1 cellular context compared by ENCODE assay signal in the genomic region with DNA sequence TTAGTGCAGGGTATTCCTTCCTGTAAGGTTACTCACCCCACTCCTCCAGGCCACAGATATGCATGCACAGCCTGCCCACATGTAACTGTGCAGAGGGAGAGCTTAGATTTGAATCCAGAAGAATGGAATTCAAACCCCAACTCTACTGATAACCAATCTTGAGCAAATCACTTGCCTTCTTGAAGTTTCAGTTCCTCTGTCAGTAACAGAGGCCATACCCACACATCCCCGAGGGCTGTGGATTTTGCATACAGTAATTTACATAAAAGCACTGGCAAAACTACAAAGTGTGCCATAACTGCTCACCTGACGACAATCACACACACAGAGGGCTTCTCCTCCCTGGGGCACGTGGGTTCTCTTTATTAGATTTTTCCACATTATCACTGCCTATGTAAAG.
TF ChIP-seq lines count a peak whose summit lies in the region.

No MANE protein-coding gene starts in this region.

TF ChIP-seq in GM12878, 131 proteins besides CTCF, POLR2A, EP300 and RAD21 (continued from another document and continues in another):
- TF ChIP-seq, protein P1, sequence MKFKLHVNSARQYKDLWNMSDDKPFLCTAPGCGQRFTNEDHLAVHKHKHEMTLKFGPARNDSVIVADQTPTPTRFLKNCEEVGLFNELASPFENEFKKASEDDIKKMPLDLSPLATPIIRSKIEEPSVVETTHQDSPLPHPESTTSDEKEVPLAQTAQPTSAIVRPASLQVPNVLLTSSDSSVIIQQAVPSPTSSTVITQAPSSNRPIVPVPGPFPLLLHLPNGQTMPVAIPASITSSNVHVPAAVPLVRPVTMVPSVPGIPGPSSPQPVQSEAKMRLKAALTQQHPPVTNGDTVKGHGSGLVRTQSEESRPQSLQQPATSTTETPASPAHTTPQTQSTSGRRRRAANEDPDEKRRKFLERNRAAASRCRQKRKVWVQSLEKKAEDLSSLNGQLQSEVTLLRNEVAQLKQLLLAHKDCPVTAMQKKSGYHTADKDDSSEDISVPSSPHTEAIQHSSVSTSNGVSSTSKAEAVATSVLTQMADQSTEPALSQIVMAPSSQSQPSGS (IDR thresholded peaks at IDR 0.05; ENCODE audit: low read length): peak; percentile 51; the same call in 1 of the 2 replicates
- TF ChIP-seq ZNF217 (IDR thresholded peaks at IDR 0.05) (peak; percentile 55; the same call in 1 of the 2 replicates), IRF4 (IDR thresholded peaks at IDR 0.05; ENCODE audit: low read depth, low read length) (peak; percentile 96), BCL11A (IDR thresholded peaks at IDR 0.05; ENCODE audit: low read depth, low read length) (peak; percentile 52; the same call in 1 of the 2 replicates), NBN (IDR thresholded peaks at IDR 0.05) (0 out of 2 replicates have a peak, but pooled peaks have one; percentile 40), SREBF1 (IDR thresholded peaks at IDR 0.05; ENCODE audit: low read length) (peak; percentile 49; the same call in 1 of the 2 replicates), SIX5 (IDR thresholded peaks at IDR 0.05; ENCODE audit: low read depth, low read length, severe bottlenecking) (no peak), RAD51 (IDR thresholded peaks at IDR 0.05) (peak; percentile 84), MYC (IDR thresholded peaks at IDR 0.05; ENCODE audit: insufficient read depth, insufficient read length, insufficient replicate concordance, low read length, severe bottlenecking) (no peak), BHLHE40 (IDR thresholded peaks at IDR 0.05; ENCODE audit: borderline replicate concordance in 1 of 2, low read depth in 2 of 2, low read length in 1 of 2) (peak; percentile 95 to 97), MYB (IDR thresholded peaks at IDR 0.05; ENCODE audit: borderline replicate concordance, low read depth, low read length) (no peak), BRCA1 (IDR thresholded peaks at IDR 0.05; ENCODE audit: low read depth, low read length) (no peak), YY1 (IDR thresholded peaks at IDR 0.05; ENCODE audit: low read depth, low read length) (0 out of 2 replicates have a peak, but pooled peaks have one; percentile 15), HDAC2 (IDR thresholded peaks at IDR 0.05) (no peak), EED (IDR thresholded peaks at IDR 0.05; ENCODE audit: low read depth) (peak; percentile 68), SMAD5 (IDR thresholded peaks at IDR 0.05; ENCODE audit: low read depth) (no peak), ATF7 (IDR thresholded peaks at IDR 0.05; ENCODE audit: low read depth) (0 out of 2 replicates have a peak, but pooled peaks have one; percentile 44), JUNB (IDR thresholded peaks at IDR 0.05) (no peak), DPF2 (IDR thresholded peaks at IDR 0.05) (peak; percentile 70; the same call in 1 of the 2 replicates), POU2F2 (IDR thresholded peaks at IDR 0.05; ENCODE audit: borderline replicate concordance, low read depth, low read length) (peak; percentile 98), MEF2B (IDR thresholded peaks at IDR 0.05; ENCODE audit: partially characterized antibody, poor library complexity, severe bottlenecking) (peak; percentile 74), RUNX3 (IDR thresholded peaks at IDR 0.05; ENCODE audit: low read length) (peak; percentile 74), TBL1XR1 (IDR thresholded peaks at IDR 0.05; ENCODE audit: low read depth, low read length) (peak; percentile 68; the same call in 1 of the 2 replicates), IKZF1 (conservative IDR thresholded peaks at IDR 0.05) (peak; percentile 81)
- TF ChIP-seq, protein P2, sequence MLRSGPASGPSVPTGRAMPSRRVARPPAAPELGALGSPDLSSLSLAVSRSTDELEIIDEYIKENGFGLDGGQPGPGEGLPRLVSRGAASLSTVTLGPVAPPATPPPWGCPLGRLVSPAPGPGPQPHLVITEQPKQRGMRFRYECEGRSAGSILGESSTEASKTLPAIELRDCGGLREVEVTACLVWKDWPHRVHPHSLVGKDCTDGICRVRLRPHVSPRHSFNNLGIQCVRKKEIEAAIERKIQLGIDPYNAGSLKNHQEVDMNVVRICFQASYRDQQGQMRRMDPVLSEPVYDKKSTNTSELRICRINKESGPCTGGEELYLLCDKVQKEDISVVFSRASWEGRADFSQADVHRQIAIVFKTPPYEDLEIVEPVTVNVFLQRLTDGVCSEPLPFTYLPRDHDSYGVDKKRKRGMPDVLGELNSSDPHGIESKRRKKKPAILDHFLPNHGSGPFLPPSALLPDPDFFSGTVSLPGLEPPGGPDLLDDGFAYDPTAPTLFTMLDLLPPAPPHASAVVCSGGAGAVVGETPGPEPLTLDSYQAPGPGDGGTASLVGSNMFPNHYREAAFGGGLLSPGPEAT (IDR thresholded peaks at IDR 0.05; ENCODE audit: low read depth): peak; percentile 78
- TF ChIP-seq, protein P3, sequence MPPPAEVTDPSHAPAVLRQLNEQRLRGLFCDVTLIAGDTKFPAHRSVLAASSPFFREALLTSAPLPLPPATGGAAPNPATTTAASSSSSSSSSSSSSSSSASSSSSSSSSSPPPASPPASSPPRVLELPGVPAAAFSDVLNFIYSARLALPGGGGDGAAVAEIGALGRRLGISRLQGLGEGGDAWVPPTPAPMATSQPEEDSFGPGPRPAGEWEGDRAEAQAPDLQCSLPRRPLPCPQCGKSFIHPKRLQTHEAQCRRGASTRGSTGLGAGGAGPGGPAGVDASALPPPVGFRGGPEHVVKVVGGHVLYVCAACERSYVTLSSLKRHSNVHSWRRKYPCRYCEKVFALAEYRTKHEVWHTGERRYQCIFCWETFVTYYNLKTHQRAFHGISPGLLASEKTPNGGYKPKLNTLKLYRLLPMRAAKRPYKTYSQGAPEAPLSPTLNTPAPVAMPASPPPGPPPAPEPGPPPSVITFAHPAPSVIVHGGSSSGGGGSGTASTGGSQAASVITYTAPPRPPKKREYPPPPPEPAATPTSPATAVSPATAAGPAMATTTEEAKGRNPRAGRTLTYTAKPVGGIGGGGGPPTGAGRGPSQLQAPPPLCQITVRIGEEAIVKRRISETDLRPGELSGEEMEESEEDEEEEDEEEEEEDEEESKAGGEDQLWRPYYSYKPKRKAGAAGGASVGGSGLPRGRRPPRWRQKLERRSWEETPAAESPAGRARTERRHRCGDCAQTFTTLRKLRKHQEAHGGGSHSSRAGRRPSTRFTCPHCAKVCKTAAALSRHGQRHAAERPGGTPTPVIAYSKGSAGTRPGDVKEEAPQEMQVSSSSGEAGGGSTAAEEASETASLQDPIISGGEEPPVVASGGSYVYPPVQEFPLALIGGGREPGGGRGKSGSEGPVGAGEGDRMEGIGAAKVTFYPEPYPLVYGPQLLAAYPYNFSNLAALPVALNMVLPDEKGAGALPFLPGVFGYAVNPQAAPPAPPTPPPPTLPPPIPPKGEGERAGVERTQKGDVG (CRISPR knock-in tag; IDR thresholded peaks at IDR 0.05): no peak
- TF ChIP-seq, protein P4, sequence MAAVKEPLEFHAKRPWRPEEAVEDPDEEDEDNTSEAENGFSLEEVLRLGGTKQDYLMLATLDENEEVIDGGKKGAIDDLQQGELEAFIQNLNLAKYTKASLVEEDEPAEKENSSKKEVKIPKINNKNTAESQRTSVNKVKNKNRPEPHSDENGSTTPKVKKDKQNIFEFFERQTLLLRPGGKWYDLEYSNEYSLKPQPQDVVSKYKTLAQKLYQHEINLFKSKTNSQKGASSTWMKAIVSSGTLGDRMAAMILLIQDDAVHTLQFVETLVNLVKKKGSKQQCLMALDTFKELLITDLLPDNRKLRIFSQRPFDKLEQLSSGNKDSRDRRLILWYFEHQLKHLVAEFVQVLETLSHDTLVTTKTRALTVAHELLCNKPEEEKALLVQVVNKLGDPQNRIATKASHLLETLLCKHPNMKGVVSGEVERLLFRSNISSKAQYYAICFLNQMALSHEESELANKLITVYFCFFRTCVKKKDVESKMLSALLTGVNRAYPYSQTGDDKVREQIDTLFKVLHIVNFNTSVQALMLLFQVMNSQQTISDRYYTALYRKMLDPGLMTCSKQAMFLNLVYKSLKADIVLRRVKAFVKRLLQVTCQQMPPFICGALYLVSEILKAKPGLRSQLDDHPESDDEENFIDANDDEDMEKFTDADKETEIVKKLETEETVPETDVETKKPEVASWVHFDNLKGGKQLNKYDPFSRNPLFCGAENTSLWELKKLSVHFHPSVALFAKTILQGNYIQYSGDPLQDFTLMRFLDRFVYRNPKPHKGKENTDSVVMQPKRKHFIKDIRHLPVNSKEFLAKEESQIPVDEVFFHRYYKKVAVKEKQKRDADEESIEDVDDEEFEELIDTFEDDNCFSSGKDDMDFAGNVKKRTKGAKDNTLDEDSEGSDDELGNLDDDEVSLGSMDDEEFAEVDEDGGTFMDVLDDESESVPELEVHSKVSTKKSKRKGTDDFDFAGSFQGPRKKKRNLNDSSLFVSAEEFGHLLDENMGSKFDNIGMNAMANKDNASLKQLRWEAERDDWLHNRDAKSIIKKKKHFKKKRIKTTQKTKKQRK (IDR thresholded peaks at IDR 0.05; ENCODE audit: low read depth, low read length): no peak
- TF ChIP-seq, protein P5, sequence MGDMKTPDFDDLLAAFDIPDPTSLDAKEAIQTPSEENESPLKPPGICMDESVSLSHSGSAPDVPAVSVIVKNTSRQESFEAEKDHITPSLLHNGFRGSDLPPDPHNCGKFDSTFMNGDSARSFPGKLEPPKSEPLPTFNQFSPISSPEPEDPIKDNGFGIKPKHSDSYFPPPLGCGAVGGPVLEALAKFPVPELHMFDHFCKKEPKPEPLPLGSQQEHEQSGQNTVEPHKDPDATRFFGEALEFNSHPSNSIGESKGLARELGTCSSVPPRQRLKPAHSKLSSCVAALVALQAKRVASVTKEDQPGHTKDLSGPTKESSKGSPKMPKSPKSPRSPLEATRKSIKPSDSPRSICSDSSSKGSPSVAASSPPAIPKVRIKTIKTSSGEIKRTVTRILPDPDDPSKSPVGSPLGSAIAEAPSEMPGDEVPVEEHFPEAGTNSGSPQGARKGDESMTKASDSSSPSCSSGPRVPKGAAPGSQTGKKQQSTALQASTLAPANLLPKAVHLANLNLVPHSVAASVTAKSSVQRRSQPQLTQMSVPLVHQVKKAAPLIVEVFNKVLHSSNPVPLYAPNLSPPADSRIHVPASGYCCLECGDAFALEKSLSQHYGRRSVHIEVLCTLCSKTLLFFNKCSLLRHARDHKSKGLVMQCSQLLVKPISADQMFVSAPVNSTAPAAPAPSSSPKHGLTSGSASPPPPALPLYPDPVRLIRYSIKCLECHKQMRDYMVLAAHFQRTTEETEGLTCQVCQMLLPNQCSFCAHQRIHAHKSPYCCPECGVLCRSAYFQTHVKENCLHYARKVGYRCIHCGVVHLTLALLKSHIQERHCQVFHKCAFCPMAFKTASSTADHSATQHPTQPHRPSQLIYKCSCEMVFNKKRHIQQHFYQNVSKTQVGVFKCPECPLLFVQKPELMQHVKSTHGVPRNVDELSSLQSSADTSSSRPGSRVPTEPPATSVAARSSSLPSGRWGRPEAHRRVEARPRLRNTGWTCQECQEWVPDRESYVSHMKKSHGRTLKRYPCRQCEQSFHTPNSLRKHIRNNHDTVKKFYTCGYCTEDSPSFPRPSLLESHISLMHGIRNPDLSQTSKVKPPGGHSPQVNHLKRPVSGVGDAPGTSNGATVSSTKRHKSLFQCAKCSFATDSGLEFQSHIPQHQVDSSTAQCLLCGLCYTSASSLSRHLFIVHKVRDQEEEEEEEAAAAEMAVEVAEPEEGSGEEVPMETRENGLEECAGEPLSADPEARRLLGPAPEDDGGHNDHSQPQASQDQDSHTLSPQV (IDR thresholded peaks at IDR 0.05): no peak
- TF ChIP-seq, protein P6, sequence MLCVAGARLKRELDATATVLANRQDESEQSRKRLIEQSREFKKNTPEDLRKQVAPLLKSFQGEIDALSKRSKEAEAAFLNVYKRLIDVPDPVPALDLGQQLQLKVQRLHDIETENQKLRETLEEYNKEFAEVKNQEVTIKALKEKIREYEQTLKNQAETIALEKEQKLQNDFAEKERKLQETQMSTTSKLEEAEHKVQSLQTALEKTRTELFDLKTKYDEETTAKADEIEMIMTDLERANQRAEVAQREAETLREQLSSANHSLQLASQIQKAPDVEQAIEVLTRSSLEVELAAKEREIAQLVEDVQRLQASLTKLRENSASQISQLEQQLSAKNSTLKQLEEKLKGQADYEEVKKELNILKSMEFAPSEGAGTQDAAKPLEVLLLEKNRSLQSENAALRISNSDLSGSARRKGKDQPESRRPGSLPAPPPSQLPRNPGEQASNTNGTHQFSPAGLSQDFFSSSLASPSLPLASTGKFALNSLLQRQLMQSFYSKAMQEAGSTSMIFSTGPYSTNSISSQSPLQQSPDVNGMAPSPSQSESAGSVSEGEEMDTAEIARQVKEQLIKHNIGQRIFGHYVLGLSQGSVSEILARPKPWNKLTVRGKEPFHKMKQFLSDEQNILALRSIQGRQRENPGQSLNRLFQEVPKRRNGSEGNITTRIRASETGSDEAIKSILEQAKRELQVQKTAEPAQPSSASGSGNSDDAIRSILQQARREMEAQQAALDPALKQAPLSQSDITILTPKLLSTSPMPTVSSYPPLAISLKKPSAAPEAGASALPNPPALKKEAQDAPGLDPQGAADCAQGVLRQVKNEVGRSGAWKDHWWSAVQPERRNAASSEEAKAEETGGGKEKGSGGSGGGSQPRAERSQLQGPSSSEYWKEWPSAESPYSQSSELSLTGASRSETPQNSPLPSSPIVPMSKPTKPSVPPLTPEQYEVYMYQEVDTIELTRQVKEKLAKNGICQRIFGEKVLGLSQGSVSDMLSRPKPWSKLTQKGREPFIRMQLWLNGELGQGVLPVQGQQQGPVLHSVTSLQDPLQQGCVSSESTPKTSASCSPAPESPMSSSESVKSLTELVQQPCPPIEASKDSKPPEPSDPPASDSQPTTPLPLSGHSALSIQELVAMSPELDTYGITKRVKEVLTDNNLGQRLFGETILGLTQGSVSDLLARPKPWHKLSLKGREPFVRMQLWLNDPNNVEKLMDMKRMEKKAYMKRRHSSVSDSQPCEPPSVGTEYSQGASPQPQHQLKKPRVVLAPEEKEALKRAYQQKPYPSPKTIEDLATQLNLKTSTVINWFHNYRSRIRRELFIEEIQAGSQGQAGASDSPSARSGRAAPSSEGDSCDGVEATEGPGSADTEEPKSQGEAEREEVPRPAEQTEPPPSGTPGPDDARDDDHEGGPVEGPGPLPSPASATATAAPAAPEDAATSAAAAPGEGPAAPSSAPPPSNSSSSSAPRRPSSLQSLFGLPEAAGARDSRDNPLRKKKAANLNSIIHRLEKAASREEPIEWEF (IDR thresholded peaks at IDR 0.05; ENCODE audit: insufficient replicate concordance, low read depth, low read length): no peak
- TF ChIP-seq, protein P7, sequence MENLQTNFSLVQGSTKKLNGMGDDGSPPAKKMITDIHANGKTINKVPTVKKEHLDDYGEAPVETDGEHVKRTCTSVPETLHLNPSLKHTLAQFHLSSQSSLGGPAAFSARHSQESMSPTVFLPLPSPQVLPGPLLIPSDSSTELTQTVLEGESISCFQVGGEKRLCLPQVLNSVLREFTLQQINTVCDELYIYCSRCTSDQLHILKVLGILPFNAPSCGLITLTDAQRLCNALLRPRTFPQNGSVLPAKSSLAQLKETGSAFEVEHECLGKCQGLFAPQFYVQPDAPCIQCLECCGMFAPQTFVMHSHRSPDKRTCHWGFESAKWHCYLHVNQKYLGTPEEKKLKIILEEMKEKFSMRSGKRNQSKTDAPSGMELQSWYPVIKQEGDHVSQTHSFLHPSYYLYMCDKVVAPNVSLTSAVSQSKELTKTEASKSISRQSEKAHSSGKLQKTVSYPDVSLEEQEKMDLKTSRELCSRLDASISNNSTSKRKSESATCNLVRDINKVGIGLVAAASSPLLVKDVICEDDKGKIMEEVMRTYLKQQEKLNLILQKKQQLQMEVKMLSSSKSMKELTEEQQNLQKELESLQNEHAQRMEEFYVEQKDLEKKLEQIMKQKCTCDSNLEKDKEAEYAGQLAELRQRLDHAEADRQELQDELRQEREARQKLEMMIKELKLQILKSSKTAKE (IDR thresholded peaks at IDR 0.05; ENCODE audit: low read depth, poor library complexity, severe bottlenecking): peak; percentile 30
- TF ChIP-seq, protein P8, sequence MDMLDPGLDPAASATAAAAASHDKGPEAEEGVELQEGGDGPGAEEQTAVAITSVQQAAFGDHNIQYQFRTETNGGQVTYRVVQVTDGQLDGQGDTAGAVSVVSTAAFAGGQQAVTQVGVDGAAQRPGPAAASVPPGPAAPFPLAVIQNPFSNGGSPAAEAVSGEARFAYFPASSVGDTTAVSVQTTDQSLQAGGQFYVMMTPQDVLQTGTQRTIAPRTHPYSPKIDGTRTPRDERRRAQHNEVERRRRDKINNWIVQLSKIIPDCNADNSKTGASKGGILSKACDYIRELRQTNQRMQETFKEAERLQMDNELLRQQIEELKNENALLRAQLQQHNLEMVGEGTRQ (IDR thresholded peaks at IDR 0.05; ENCODE audit: borderline replicate concordance, low read depth, low read length): peak; percentile 5; the same call in 1 of the 2 replicates
